ENCODE assay signal across 1 cellular context in genomic region chr9:121286973-121287721, GRCh38.
TF ChIP-seq lines count a peak whose summit lies in the region.

No MANE protein-coding gene starts in this region.

TF ChIP-seq in SK-N-SH, 30 proteins besides CTCF, POLR2A, EP300 and RAD21 (continued from another document):
- TF ChIP-seq EZH2phosphoT487 (IDR thresholded peaks at IDR 0.05; ENCODE audit: borderline replicate concordance, low read depth): no peak
- TF ChIP-seq POLR2AphosphoS5 (IDR thresholded peaks at IDR 0.05; ENCODE audit: low read depth, low read length): peak; percentile 90
- TF ChIP-seq PBX3 (IDR thresholded peaks at IDR 0.05): peak; percentile 53; the same call in 1 of the 2 replicates
- peak; percentile 79; the same call in 1 of the 2 replicates for TF ChIP-seq RXRA (IDR thresholded peaks at IDR 0.05; ENCODE audit: borderline replicate concordance, low read depth)
- TF ChIP-seq YY1 (IDR thresholded peaks at IDR 0.05; ENCODE audit: low read depth): no peak; the same call in 1 of the 2 replicates
- peak; percentile 35; the same call in 1 of the 2 replicates for TF ChIP-seq TEAD4 (IDR thresholded peaks at IDR 0.05; ENCODE audit: borderline replicate concordance, insufficient read depth)
- TF ChIP-seq GABPA (IDR thresholded peaks at IDR 0.05; ENCODE audit: low read depth): no peak; the same call in 1 of the 2 replicates
- no peak for TF ChIP-seq NRF1 (IDR thresholded peaks at IDR 0.05; ENCODE audit: low read depth, low read length)
- TF ChIP-seq REST (IDR thresholded peaks at IDR 0.05; ENCODE audit: low read depth, low read length): peak; percentile 73; the same call in 1 of the 2 replicates
- TF ChIP-seq TAF1 (IDR thresholded peaks at IDR 0.05; ENCODE audit: borderline replicate concordance, low read depth, low read length): no peak; the same call in 1 of the 2 replicates
- TF ChIP-seq RFX5 (IDR thresholded peaks at IDR 0.05; ENCODE audit: low read length): no peak
- peak; percentile 62 for TF ChIP-seq MAX (IDR thresholded peaks at IDR 0.05; ENCODE audit: low read depth)
